8 cellular contexts compared by ENCODE assay signal in the genomic region with DNA sequence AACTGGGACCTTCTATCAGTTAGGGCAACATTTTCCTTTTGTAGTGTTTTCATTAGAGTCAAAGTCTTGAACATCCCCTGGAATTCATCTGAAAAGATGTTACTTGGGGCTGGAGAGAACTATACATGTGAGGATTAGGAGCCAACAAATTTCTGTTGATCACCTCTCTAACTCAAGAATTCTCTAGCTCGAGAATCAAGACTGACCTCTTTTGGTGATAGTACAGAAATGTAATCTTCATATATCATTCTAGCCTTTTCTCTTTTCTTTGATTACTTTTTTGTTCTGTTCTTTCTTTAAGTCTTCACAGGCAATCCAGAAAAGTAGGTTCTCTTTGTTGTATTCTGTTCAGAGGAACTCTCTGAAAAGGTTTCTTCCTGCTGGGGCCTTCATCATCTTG. TPM values are rescaled to one million over a fixed set of nuclear protein-coding genes. Genes with fewer than 3 reads are reported as not detected.
A peak's percentile ranks its signal among the peaks of the same experiment; 100 is the strongest.
DNase-seq lines count a peak whose midpoint lies in the region; ATAC-seq and TF ChIP-seq lines count a peak whose summit lies in the region.

No MANE protein-coding gene starts in this region.

- H3K27ac Mint-ChIP-seq in activated naive CD4-positive, alpha-beta T cell treated with anti-CD3 and anti-CD28 coated beads, Interleukin-2, amount 50 U/mL, for 24 hours: peak overlapping the region; percentile 89

- H3K27ac ChIP-seq in VCaP (peak overlapping the region; percentile 89), vagina (peak overlapping the region; percentile 56)

- H3K4me1 Mint-ChIP-seq in activated naive CD4-positive, alpha-beta T cell treated with anti-CD3 and anti-CD28 coated beads, Interleukin-2, amount 50 U/mL, for 24 hours: peaks cover 95% of the 10 kb centered on the region

- no peak overlapping the region for H3K4me3 ChIP-seq in vagina

- no peaks in the 10 kb centered on the region for H3K36me3 ChIP-seq in vagina

- H3K9me3 Mint-ChIP-seq in activated naive CD4-positive, alpha-beta T cell treated with anti-CD3 and anti-CD28 coated beads, Interleukin-2, amount 50 U/mL, for 24 hours: no peaks in the 10 kb centered on the region

- no peaks in the 10 kb centered on the region for H3K9me3 ChIP-seq in vagina

- H3K4me3 Mint-ChIP-seq in activated naive CD4-positive, alpha-beta T cell treated with anti-CD3 and anti-CD28 coated beads, Interleukin-2, amount 50 U/mL, for 24 hours: peak overlapping the region; percentile 36

- H3K4me1 ChIP-seq in vagina: peaks cover 61% of the 10 kb centered on the region

- no peak for TF ChIP-seq POLR2A in vagina (IDR thresholded peaks at IDR 0.05)

- intact Hi-C loops in vagina (cut with DNase I): no loop called here

- H3K27me3 Mint-ChIP-seq in activated naive CD4-positive, alpha-beta T cell treated with anti-CD3 and anti-CD28 coated beads, Interleukin-2, amount 50 U/mL, for 24 hours: no peaks in the 10 kb centered on the region

- peaks cover 10% of the 10 kb centered on the region for H3K36me3 Mint-ChIP-seq in activated naive CD4-positive, alpha-beta T cell treated with anti-CD3 and anti-CD28 coated beads, Interleukin-2, amount 50 U/mL, for 24 hours

- ATAC-seq in left lobe of liver: peak; percentile 37
- no peak for ATAC-seq in GM21447 (IDR thresholded peaks at IDR 0.05; ENCODE audit: unreplicated experiment)

- TF ChIP-seq CTCF in VCaP (conservative IDR thresholded peaks at IDR 0.05) (peak; percentile 69), vagina (IDR thresholded peaks at IDR 0.05) (no peak)

- DNase-seq in activated naive CD4-positive, alpha-beta T cell treated with Interleukin-2 at 50 U/mL for 16 hours: no peak
- DNase-seq in left lobe of liver (ENCODE audit: low spot score) (no peak), vagina (ENCODE audit: extremely low spot score in 2 of 2) (no peak), G401 (ENCODE audit: low spot score) (no peak), GOT3 (lab: John Stamatoyannopoulos, UW) (no peak)

- in situ Hi-C loops in G401 (cut with HindIII; ENCODE audit: low sequenced_read_pairs): no loop called here

- H3K27me3 ChIP-seq in vagina: no peaks in the 10 kb centered on the region

RNA-seq across cellular contexts. Expression of a gene that starts 26.4 kb away (rescaled TPM):
- 22.2 TPM for total RNA-seq in left lobe of liver
- 101 TPM for total RNA-seq in vagina
- 6.7 and 9.0 TPM in 2 replicates for total RNA-seq in G401 (2014; rRNA removed; shearing (Covaris generic))
